15 cellular contexts compared by ENCODE assay signal in the genomic region with DNA sequence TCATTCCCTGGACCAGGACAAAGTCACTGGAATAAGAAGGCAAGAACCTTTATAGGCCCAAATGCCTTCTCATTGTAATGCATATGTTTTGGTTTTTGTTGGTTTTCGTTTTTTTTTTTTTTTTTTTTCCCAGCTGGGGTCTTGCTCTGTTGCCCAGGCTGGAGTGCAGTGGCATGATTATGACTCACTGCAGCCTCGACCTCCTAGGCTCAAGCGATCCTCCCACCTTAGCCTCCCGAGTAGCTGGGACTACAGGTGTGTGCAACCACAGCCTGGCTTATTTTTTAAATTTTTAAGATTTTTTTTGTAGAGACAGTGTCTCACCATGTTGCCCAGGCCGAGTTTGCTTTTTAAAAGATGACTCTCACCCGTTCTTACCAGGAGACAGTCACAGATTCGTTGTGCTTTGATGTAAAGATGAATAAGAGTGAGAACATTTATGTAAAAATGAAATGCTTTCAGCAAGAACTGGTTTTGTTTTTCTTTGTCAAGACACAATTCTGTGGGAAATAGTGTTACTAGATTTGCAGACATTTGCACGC. TPM values are rescaled to one million over a fixed set of nuclear protein-coding genes. Genes with fewer than 3 reads are reported as not detected.
DNase-seq lines count a peak whose midpoint lies in the region; ATAC-seq and TF ChIP-seq lines count a peak whose summit lies in the region.
"Had no signal": no experiment of that assay in that cellular context is flagged by ENCODE, and none has a peak within 500 bp of the region (broad histone marks: within the 10 kb centered on the region; RNA-seq: fewer than 3 reads in every experiment).

No MANE protein-coding gene starts in this region.

- 76% methylated on average over 8 of the region's 8 CpGs for WGBS in mammary epithelial cell (ENCODE audit: low coverage, missing lambda C conversion rate)
- 78 to 86% (median 80%) methylated on average over 8 of the region's 8 CpGs for WGBS in stomach, 5 donors

- dilution Hi-C loops in mammary epithelial cell (cut with HindIII; ENCODE audit: low sequenced_read_pairs): loop anchor here (5.0 kb wide), 3 partner anchors 56 to 129 kb away; no protein-coding TSS in a partner anchor

- no peaks in the 10 kb centered on the region for H3K36me3 Mint-ChIP-seq in activated T-helper 17 cell treated with anti-CD3 and anti-CD28 coated beads, Interleukin-2, amount 50 U/mL, for 72 hours (ENCODE audit: low read depth)
- H3K36me3 Mint-ChIP-seq in natural killer cell treated with Interleukin-12 subunit alpha and Interleukin-12 subunit beta and Interleukin-15 and Interleukin-18, amount 100 ng/mL, for 72 hours: no peaks in the 10 kb centered on the region

- H2AFZ ChIP-seq in mammary epithelial cell (ENCODE audit: low read depth, low read length): no peak overlapping the region

- H3K27me3 ChIP-seq in breast epithelium: no peaks in the 10 kb centered on the region
- no peaks in the 10 kb centered on the region for H3K27me3 ChIP-seq in mammary epithelial cell (ENCODE audit: insufficient read depth, low read length)
- no peaks in the 10 kb centered on the region for H3K27me3 ChIP-seq in stomach
- H3K27me3 ChIP-seq: heart right ventricle, transverse colon had no signal

- TF ChIP-seq POLR2A in breast epithelium (IDR thresholded peaks at IDR 0.05) (no peak), stomach (IDR thresholded peaks at IDR 0.05) (no peak)

- no TSS peak for BruUV-seq in mammary epithelial cell (replicated peaks; lab: Mats Ljungman, UMichigan)

- H3K4me3 Mint-ChIP-seq in activated T-helper 17 cell treated with anti-CD3 and anti-CD28 coated beads, Interleukin-2, amount 50 U/mL, for 72 hours: peak overlapping the region; percentile 71
- no peak overlapping the region for H3K4me3 Mint-ChIP-seq in natural killer cell treated with Interleukin-12 subunit alpha and Interleukin-12 subunit beta and Interleukin-15 and Interleukin-18, amount 100 ng/mL, for 72 hours

- no peak for TF ChIP-seq EP300 in stomach (IDR thresholded peaks at IDR 0.05)

- no peak overlapping the region for H3K9ac ChIP-seq in mammary epithelial cell (ENCODE audit: insufficient read depth, low read length)

- intact Hi-C loops in breast epithelium (cut with DNase I; ENCODE audit: low total_unique reads): no loop called here
- intact Hi-C loops in mammary epithelial cell (cut with micrococcal nuclease): loop anchor here (2.0 kb wide), 1 partner anchor 114 kb away; no protein-coding TSS in a partner anchor
- intact Hi-C loops in stomach (cut with DNase I; ENCODE audit: low total_unique reads): loop anchor here (10.0 kb wide), 1 partner anchor 102 kb away; no protein-coding TSS in a partner anchor

- peaks cover 20% of the 10 kb centered on the region for H3K79me2 ChIP-seq in mammary epithelial cell (ENCODE audit: insufficient read depth, low read length)

- peaks cover 11% of the 10 kb centered on the region for H3K4me1 Mint-ChIP-seq in activated T-helper 17 cell treated with anti-CD3 and anti-CD28 coated beads, Interleukin-2, amount 50 U/mL, for 72 hours
- H3K4me1 Mint-ChIP-seq in natural killer cell treated with Interleukin-12 subunit alpha and Interleukin-12 subunit beta and Interleukin-15 and Interleukin-18, amount 100 ng/mL, for 72 hours (ENCODE audit: low read depth in 2 of 2): peaks cover 0 to 12% of the 10 kb centered on the region in 2 donors

- DNase-seq in breast epithelium (ENCODE audit: low spot score in 2 of 2) (no peak), mammary epithelial cell (no peak), HCEC 1CT (no peak), stomach (no peak)
- no peak for DNase-seq in natural killer cell treated with Interleukin-12 subunit alpha and Interleukin-12 subunit beta and Interleukin-15 and Interleukin-18, amount 100 ng/mL, for 72 hours (ENCODE audit: low spot score)
- DNase-seq in activated effector memory CD4-positive, alpha-beta T cell treated with Interleukin-2 at 50 U/mL for 16 hours: no peak
- DNase-seq: ACHN; NCI-H187; stimulated activated CD4-positive, alpha-beta T cell treated with anti-CD3 and anti-CD28 coated beads, Interleukin-12 subunit alpha, Interleukin-12 subunit beta, amount 100 ng/mL, for 4 hours; WERI-Rb-1 had no signal

- H3K4me3 ChIP-seq in breast epithelium: peak overlapping the region in 2 of 3 donors; percentile 22 to 38
- H3K4me3 ChIP-seq in mammary epithelial cell (replicated peaks in 1 of 3; ENCODE audit: insufficient read depth in 1 of 3, low read depth in 2 of 3, low read length in 3 of 3): no peak overlapping the region
- no peak overlapping the region for H3K4me3 ChIP-seq in stomach
- H3K4me3 ChIP-seq: lung, transverse colon had no signal

- ATAC-seq in HG03025 (IDR thresholded peaks at IDR 0.05; ENCODE audit: low FRiP score, unreplicated experiment): peak; percentile 25
- peak; percentile 82 for ATAC-seq in activated T-helper 17 cell treated with anti-CD3 and anti-CD28 coated beads, Interleukin-2, amount 50 U/mL, for 72 hours (replicated peaks)
- ATAC-seq in natural killer cell treated with Interleukin-12 subunit alpha and Interleukin-12 subunit beta and Interleukin-15 and Interleukin-18, amount 100 ng/mL, for 72 hours: no peak

- H3K4me2 ChIP-seq in mammary epithelial cell (ENCODE audit: insufficient read depth, low read depth, low read length): no peak overlapping the region

- no peaks in the 10 kb centered on the region for H3K9me3 Mint-ChIP-seq in activated T-helper 17 cell treated with anti-CD3 and anti-CD28 coated beads, Interleukin-2, amount 50 U/mL, for 72 hours
- H3K9me3 Mint-ChIP-seq in natural killer cell treated with Interleukin-12 subunit alpha and Interleukin-12 subunit beta and Interleukin-15 and Interleukin-18, amount 100 ng/mL, for 72 hours: no peaks in the 10 kb centered on the region

- in situ Hi-C loops in mammary epithelial cell (cut with MboI; ENCODE audit: low sequenced_read_pairs in 2 of 2): no loop called here

- no peaks in the 10 kb centered on the region for H3K36me3 ChIP-seq in breast epithelium
- peaks cover 2% of the 10 kb centered on the region for H3K36me3 ChIP-seq in mammary epithelial cell (ENCODE audit: insufficient read depth, low read length)
- peaks cover 0 to 12% (median 7%) of the 10 kb centered on the region in 4 donors for H3K36me3 ChIP-seq in stomach
- H3K36me3 ChIP-seq: transverse colon had no signal

- CTCF ChIA-PET in mammary epithelial cell (lab: Charles Lee; ENCODE audit: low non-redundant PET): interaction anchor here (0.7 kb wide), 1 partner anchor 27 kb away, joined by 20 read pairs; no protein-coding TSS in a partner anchor

- H3K27me3 Mint-ChIP-seq in activated T-helper 17 cell treated with anti-CD3 and anti-CD28 coated beads, Interleukin-2, amount 50 U/mL, for 72 hours: no peaks in the 10 kb centered on the region
- no peaks in the 10 kb centered on the region for H3K27me3 Mint-ChIP-seq in natural killer cell treated with Interleukin-12 subunit alpha and Interleukin-12 subunit beta and Interleukin-15 and Interleukin-18, amount 100 ng/mL, for 72 hours

- H3K9me3 ChIP-seq in breast epithelium: no peaks in the 10 kb centered on the region
- no peaks in the 10 kb centered on the region for H3K9me3 ChIP-seq in mammary epithelial cell (replicated peaks; ENCODE audit: insufficient read depth, low read length)
- no peaks in the 10 kb centered on the region for H3K9me3 ChIP-seq in stomach
- H3K9me3 ChIP-seq: heart right ventricle, transverse colon had no signal

- H3K4me1 ChIP-seq in breast epithelium (peaks cover 0 to 4% of the 10 kb centered on the region in 2 donors), mammary epithelial cell (ENCODE audit: insufficient read depth, low read length) (no peaks in the 10 kb centered on the region), stomach (peaks cover 0 to 39% (median 7%) of the 10 kb centered on the region in 4 donors)

- no peaks in the 10 kb centered on the region for H4K20me1 ChIP-seq in mammary epithelial cell (ENCODE audit: insufficient read depth, low read length)

- no peak for TF ChIP-seq CTCF in breast epithelium (IDR thresholded peaks at IDR 0.05)
- no peak for TF ChIP-seq CTCF in mammary epithelial cell (conservative IDR thresholded peaks at IDR 0.05 in 1 of 2, IDR thresholded peaks at IDR 0.05 in 1 of 2; ENCODE audit: extremely low read depth in 1 of 2, insufficient read depth in 1 of 2, low read depth in 1 of 2, low read length in 2 of 2)
- TF ChIP-seq CTCF in stomach (IDR thresholded peaks at IDR 0.05): no peak

- no peak overlapping the region for H3K27ac ChIP-seq in breast epithelium
- no peak overlapping the region for H3K27ac ChIP-seq in mammary epithelial cell (ENCODE audit: insufficient read depth, low read depth, low read length)
- H3K27ac ChIP-seq in stomach: no peak overlapping the region
- H3K27ac ChIP-seq: heart right ventricle, WERI-Rb-1 had no signal

- no peak overlapping the region for H3K27ac Mint-ChIP-seq in activated T-helper 17 cell treated with anti-CD3 and anti-CD28 coated beads, Interleukin-2, amount 50 U/mL, for 72 hours
- no peak overlapping the region for H3K27ac Mint-ChIP-seq in natural killer cell treated with Interleukin-12 subunit alpha and Interleukin-12 subunit beta and Interleukin-15 and Interleukin-18, amount 100 ng/mL, for 72 hours

RNA-seq across cellular contexts. Expression of a gene that starts 7.6 kb away (rescaled TPM):
- total RNA-seq in breast epithelium (10 to 100 TPM; 13.4 to 22.7 (median 13.8) TPM), mammary epithelial cell (10 to 100 TPM; 13.3 to 15.1 TPM), stomach (100 to 1,000 TPM in 1 of 5 donors, 10 to 100 TPM in 3, 1 to 10 TPM in 1; 1.8 to 248 (median 49.1) TPM)
- polyA plus RNA-seq in mammary epithelial cell (5.4 TPM), stomach (10 to 100 TPM in 1 of 3 donors, 1 to 10 TPM in 2; 3.0 to 10.5 (median 7.5) TPM)
- 6.2 TPM for polyA minus RNA-seq in mammary epithelial cell
- 10 to 100 TPM; 11.2 to 15.3 TPM for total RNA-seq in activated T-helper 17 cell treated with anti-CD3 and anti-CD28 coated beads, Interleukin-2, amount 50 U/mL, for 72 hours
- total RNA-seq in natural killer cell treated with Interleukin-12 subunit alpha and Interleukin-12 subunit beta and Interleukin-15 and Interleukin-18, amount 100 ng/mL, for 72 hours: 10 to 100 TPM; 11.6 to 17.7 TPM

RNA-seq across cellular contexts. Expression of a gene that starts 11.1 kb away (rescaled TPM):
- 10 to 100 TPM; 20.8 to 36.4 (median 28.4) TPM for total RNA-seq in breast epithelium
- 10 to 100 TPM; 20.5 to 25.3 TPM for total RNA-seq in mammary epithelial cell
- 15.3 TPM for polyA plus RNA-seq in mammary epithelial cell
- polyA minus RNA-seq in mammary epithelial cell: 20.8 TPM
- 10 to 100 TPM; 34.0 to 42.8 TPM for total RNA-seq in activated T-helper 17 cell treated with anti-CD3 and anti-CD28 coated beads, Interleukin-2, amount 50 U/mL, for 72 hours
- total RNA-seq in stomach: 100 to 1,000 TPM in 1 of 5 donors, 10 to 100 TPM in 4; 16.3 to 119 (median 35.7) TPM
- polyA plus RNA-seq in stomach: 10 to 100 TPM; 23.5 to 25.2 (median 23.5) TPM
- total RNA-seq in natural killer cell treated with Interleukin-12 subunit alpha and Interleukin-12 subunit beta and Interleukin-15 and Interleukin-18, amount 100 ng/mL, for 72 hours: 10 to 100 TPM; 27.0 to 61.4 TPM

RNA-seq across cellular contexts. Expression of a gene that starts 46.8 kb away (rescaled TPM):
- total RNA-seq in breast epithelium (10 to 100 TPM in 1 of 3 donors, 1 to 10 TPM in 2; 5.0 to 16.4 (median 9.1) TPM), mammary epithelial cell (100 to 1,000 TPM in 1 of 2 donors, 10 to 100 TPM in 1; 29.7 to 105 TPM), stomach (100 to 1,000 TPM in 1 of 5 donors, 10 to 100 TPM in 3, 1 to 10 TPM in 1; 8.0 to 103 (median 36.2) TPM)
- polyA plus RNA-seq in mammary epithelial cell (35.5 TPM), stomach (10 to 100 TPM; 11.8 to 15.4 (median 14.1) TPM)
- polyA minus RNA-seq in mammary epithelial cell: 15.9 TPM
- total RNA-seq in activated T-helper 17 cell treated with anti-CD3 and anti-CD28 coated beads, Interleukin-2, amount 50 U/mL, for 72 hours: 10 to 100 TPM; 42.6 to 48.8 TPM
- total RNA-seq in natural killer cell treated with Interleukin-12 subunit alpha and Interleukin-12 subunit beta and Interleukin-15 and Interleukin-18, amount 100 ng/mL, for 72 hours: 100 to 1,000 TPM in 1 of 2 donors, 10 to 100 TPM in 1; 89.8 to 153 TPM

Comparison
In these comparisons a context has a peak if more than half of its experiments do, and no peak if none do; other contexts are left out.
1. H3K4me3 ChIP-seq: peak in breast epithelium (2 of 3); none in mammary epithelial cell (0 of 3) and stomach (0 of 4).
2. ATAC-seq: peak in HG03025 (single experiment) and activated T-helper 17 cell treated with anti-CD3 and anti-CD28 coated beads, Interleukin-2, amount 50 U/mL, for 72 hours (single experiment); none in natural killer cell treated with Interleukin-12 subunit alpha and Interleukin-12 subunit beta and Interleukin-15 and Interleukin-18, amount 100 ng/mL, for 72 hours (0 of 2).